In genomic region chr2:10239561-10239967, GRCh38 we compare ENCODE assay signal across 16 cellular contexts.
DNase-seq lines count a peak whose midpoint lies in the region; ATAC-seq, FAIRE-seq and TF ChIP-seq lines count a peak whose summit lies in the region.
"Had no signal": no experiment of that assay in that cellular context is flagged by ENCODE, and none has a peak within 500 bp of the region (broad histone marks: within the 10 kb centered on the region; RNA-seq: fewer than 3 reads in every experiment).

No MANE protein-coding gene starts in this region.

- TF ChIP-seq EP300 in GM12878 (IDR thresholded peaks at IDR 0.05; ENCODE audit: borderline replicate concordance in 1 of 2, control insufficient read depth in 1 of 2, low read depth in 2 of 2, low read length in 2 of 2) = no peak
- no peak for TF ChIP-seq EP300 in stomach (IDR thresholded peaks at IDR 0.05)

- intact Hi-C loops in IMR-90 (cut with micrococcal nuclease) = no loop called here
- intact Hi-C loops in GM12878 (cut with micrococcal nuclease; ENCODE audit: unreplicated experiment) = no loop called here
- intact Hi-C loops in stomach (cut with DNase I; ENCODE audit: low total_unique reads) = no loop called here

- no peak for FAIRE-seq in GM12878 (lab: Jason Lieb, UNC)
- FAIRE-seq in small intestine (lab: Jason Lieb, UNC) = no peak
- FAIRE-seq: kidney had no signal

- H3K4me2 ChIP-seq in IMR-90 (ENCODE audit: low read depth, low read length) (no peak overlapping the region), GM12878 (ENCODE audit: control insufficient read depth, insufficient read depth) (no peak overlapping the region), osteoblast (ENCODE audit: insufficient read depth, low read length) (no peak overlapping the region)

- H3K9me1 ChIP-seq in IMR-90 (ENCODE audit: insufficient read depth, low read length) = no peaks in the 10 kb centered on the region

- H3K9ac ChIP-seq in IMR-90 (ENCODE audit: low read depth, low read length) = no peak overlapping the region
- H3K9ac ChIP-seq in GM12878 (ENCODE audit: control insufficient read depth, insufficient read depth, low read length) = no peak overlapping the region

- H4K5ac ChIP-seq in IMR-90 (ENCODE audit: low read depth, low read length) = no peak overlapping the region

- H4K8ac ChIP-seq in IMR-90 (ENCODE audit: low read depth in 2 of 2, low read length in 2 of 2) = no peak overlapping the region

- no peak for ATAC-seq in IMR-90 (ENCODE audit: low read depth)
- ATAC-seq in GM12878 = peak; percentile 74
- ATAC-seq: gastroesophageal sphincter had no signal

- no peak overlapping the region for H2BK20ac ChIP-seq in IMR-90 (ENCODE audit: low read depth, low read length)

- H3K18ac ChIP-seq in IMR-90 (ENCODE audit: low read depth, low read length) = no peak overlapping the region

- CTCF ChIA-PET in IMR-90 (lab: Yijun Ruan, JAX) (interaction anchor here (1.2 kb wide), 1 partner anchor 167 kb away, joined by 3 read pairs; no protein-coding TSS in a partner anchor), GM12878 (lab: Yijun Ruan, JAX) (no interaction called here)

- SMC1A ChIA-PET in GM12878 (lab: Charles Lee; ENCODE audit: uncharacterized antibody, unreplicated experiment) = no interaction called here

- TF ChIP-seq CTCF in IMR-90 (conservative IDR thresholded peaks at IDR 0.05; ENCODE audit: low read depth, low read length) = 0 out of 2 replicates have a peak, but pooled peaks have one; percentile 5
- TF ChIP-seq CTCF in GM12878 (IDR thresholded peaks at IDR 0.05 in 2 of 3, conservative IDR thresholded peaks at IDR 0.05 in 1 of 3; ENCODE audit: control insufficient read depth in 2 of 3, extremely low read depth in 1 of 3, insufficient read depth in 1 of 3, low read depth in 3 of 3, low read length in 3 of 3) = 0 out of 6 replicates have a peak, but pooled peaks of 1 of the 3 experiments have one; percentile 4
- TF ChIP-seq CTCF in osteoblast (IDR thresholded peaks at IDR 0.05; ENCODE audit: extremely low read depth, low read depth, low read length) = peak; percentile 17
- no peak for TF ChIP-seq CTCF in stomach (IDR thresholded peaks at IDR 0.05)

- H2AK5ac ChIP-seq in IMR-90 (ENCODE audit: low read depth, low read length) = no peak overlapping the region

- H2BK15ac ChIP-seq in IMR-90 (ENCODE audit: low read depth, low read length) = no peak overlapping the region

- no peak overlapping the region for H2AK9ac ChIP-seq in IMR-90 (replicated peaks; ENCODE audit: low read depth, low read length, poor library complexity)

- RAD21 ChIA-PET in GM12878 (lab: Charles Lee; ENCODE audit: unreplicated experiment) = interaction anchor here (1.2 kb wide), 1 partner anchor 169 kb away, joined by 3 read pairs; no protein-coding TSS in a partner anchor

- H3K79me1 ChIP-seq in IMR-90 (ENCODE audit: low read depth in 1 of 2, low read length in 2 of 2) = no peaks in the 10 kb centered on the region

- no peak overlapping the region for H3K27ac ChIP-seq in IMR-90 (ENCODE audit: insufficient read depth, low read length)
- no peak overlapping the region for H3K27ac ChIP-seq in GM12878 (ENCODE audit: control insufficient read depth, insufficient read depth)
- H3K27ac ChIP-seq in osteoblast (ENCODE audit: low read depth, low read length) = no peak overlapping the region
- no peak overlapping the region for H3K27ac ChIP-seq in small intestine (ENCODE audit: low read depth in 1 of 2, low read length in 1 of 2)
- no peak overlapping the region for H3K27ac ChIP-seq in stomach
- H3K27ac ChIP-seq: gastroesophageal sphincter, skin epidermis had no signal

- H3K56ac ChIP-seq in IMR-90 (ENCODE audit: extremely low read depth, insufficient read depth, low read length) = no peak overlapping the region

- in situ Hi-C loops in IMR-90 (cut with MboI; ENCODE audit: low sequenced_read_pairs) (no loop called here), GM12878 (cut with MboI) (no loop called here)

- H3K4me1 ChIP-seq in IMR-90 (ENCODE audit: control insufficient read depth, insufficient read depth, low read length) = no peaks in the 10 kb centered on the region
- no peaks in the 10 kb centered on the region for H3K4me1 ChIP-seq in GM12878 (ENCODE audit: control insufficient read depth, insufficient read depth, low read length)
- H3K4me1 ChIP-seq in osteoblast (ENCODE audit: insufficient read depth, low read length) = peaks cover 7% of the 10 kb centered on the region
- no peaks in the 10 kb centered on the region for H3K4me1 ChIP-seq in small intestine (ENCODE audit: control insufficient read depth in 2 of 2, insufficient read depth in 1 of 2, low read depth in 1 of 2, low read length in 1 of 2)
- peaks cover 0 to 16% (median 9%) of the 10 kb centered on the region in 4 donors for H3K4me1 ChIP-seq in stomach
- H3K4me1 ChIP-seq: gastroesophageal sphincter had no signal

- H3K36me3 ChIP-seq in IMR-90 (ENCODE audit: control insufficient read depth, insufficient read depth, low read length) (no peaks in the 10 kb centered on the region), GM12878 (ENCODE audit: control insufficient read depth in 2 of 2, insufficient read depth in 2 of 2, low read length in 1 of 2) (no peaks in the 10 kb centered on the region), osteoblast (ENCODE audit: insufficient read depth, low read length) (no peaks in the 10 kb centered on the region), small intestine (ENCODE audit: control insufficient read depth in 2 of 2, insufficient read depth in 2 of 2, low read length in 2 of 2) (no peaks in the 10 kb centered on the region), stomach (no peaks in the 10 kb centered on the region)
- H3K36me3 ChIP-seq: gastroesophageal sphincter had no signal

- dilution Hi-C loops in IMR-90 (cut with HindIII; ENCODE audit: low sequenced_read_pairs, unreplicated experiment) = no loop called here

- H3K4me3 ChIP-seq in IMR-90 (ENCODE audit: insufficient read depth, low read depth, low read length) (no peak overlapping the region), GM12878 (no peak overlapping the region), osteoblast (ENCODE audit: insufficient read depth, low read length) (no peak overlapping the region), small intestine (ENCODE audit: low read depth in 1 of 2, low read length in 2 of 2) (no peak overlapping the region), stomach (no peak overlapping the region)
- H3K4me3 ChIP-seq: gastroesophageal sphincter, skin epidermis had no signal

- no peak overlapping the region for H2BK120ac ChIP-seq in IMR-90 (ENCODE audit: low read depth, low read length)

- peaks cover 30% of the 10 kb centered on the region for H3K27me3 ChIP-seq in IMR-90 (ENCODE audit: control insufficient read depth, insufficient read depth, low read length)
- no peaks in the 10 kb centered on the region; a peak in 1 of 4 replicates for H3K27me3 ChIP-seq in GM12878 (replicated peaks in 1 of 2; ENCODE audit: control insufficient read depth in 2 of 2, insufficient read depth in 2 of 2, low read length in 1 of 2)
- H3K27me3 ChIP-seq in osteoblast (ENCODE audit: insufficient read depth, low read length) = peaks cover 5% of the 10 kb centered on the region
- H3K27me3 ChIP-seq in small intestine (ENCODE audit: control insufficient read depth in 2 of 2, insufficient read depth in 2 of 2, low read length in 2 of 2) = no peaks in the 10 kb centered on the region
- no peaks in the 10 kb centered on the region for H3K27me3 ChIP-seq in stomach

- H3K79me2 ChIP-seq in GM12878 (ENCODE audit: control insufficient read depth, insufficient read depth, low read length) (no peaks in the 10 kb centered on the region), osteoblast (ENCODE audit: insufficient read depth, low read length) (no peaks in the 10 kb centered on the region)

- H2AFZ ChIP-seq in IMR-90 (replicated peaks; ENCODE audit: low read length, poor library complexity) = peak overlapping the region; percentile 32
- H2AFZ ChIP-seq in GM12878 (ENCODE audit: control insufficient read depth, low read depth, low read length) = no peak overlapping the region
- no peak overlapping the region for H2AFZ ChIP-seq in osteoblast (ENCODE audit: low read length)

- DNase-seq in ELF-1 (ENCODE audit: low read depth, low spot score) (peak; percentile 47), IMR-90 (no peak), GM12878 (ENCODE audit: low read depth, low spot score) (no peak), osteoblast (ENCODE audit: insufficient read length, low spot score, missing footprints) (peak; percentile 72), ecto neural progenitor cell (ENCODE audit: low spot score) (no peak), NCI-H2171 treated with DMSO at 0.1 percent for 48 hours (lab: John Stamatoyannopoulos, UW) (no peak), small intestine (no peak), stomach (no peak)
- DNase-seq: activated B cell treated with CpG ODN at 0.5 μM for 24 hours; activated T-cell treated with anti-CD3 and anti-CD28 coated beads, Interleukin-2, amount 50 U/mL, for 1 hour; amygdala; effector CD8-positive, alpha-beta T cell; kidney; naive B cell had no signal

- H3K9me3 ChIP-seq in IMR-90 (ENCODE audit: control insufficient read depth, insufficient read depth, low read length) (no peaks in the 10 kb centered on the region), GM12878 (replicated peaks; ENCODE audit: control insufficient read depth, insufficient read depth, low read length) (no peaks in the 10 kb centered on the region), osteoblast (ENCODE audit: low read depth, low read length) (no peaks in the 10 kb centered on the region), small intestine (ENCODE audit: control insufficient read depth, low read depth) (no peaks in the 10 kb centered on the region), stomach (no peaks in the 10 kb centered on the region)
- H3K9me3 ChIP-seq: gastroesophageal sphincter had no signal

- H3K14ac ChIP-seq in IMR-90 (replicated peaks; ENCODE audit: low read depth, low read length) = no peak overlapping the region

- H3K23ac ChIP-seq in IMR-90 (ENCODE audit: low read depth, low read length) = no peak overlapping the region

- no CpG with 5 or more reads among the region's 14 CpGs for WGBS in IMR-90 (ENCODE audit: extremely low coverage in 2 of 2, insufficient read length in 1 of 2), 2 experiments
- WGBS in GM12878 (ENCODE audit: insufficient coverage, insufficient replicate concordance, low lambda C conversion rate, missing lambda C conversion rate) = 50% methylated on average over 14 of the region's 14 CpGs
- 84 to 94% (median 88%) methylated on average over 14 of the region's 14 CpGs for whole genome bisulfite sequencing in small intestine, 3 donors
- WGBS in stomach, 5 donors = 86 to 93% (median 89%) methylated on average over 10 to 14 of the region's 14 CpGs

- H3K4ac ChIP-seq in IMR-90 (ENCODE audit: low read depth, low read length) = no peak overlapping the region

- H4K91ac ChIP-seq in IMR-90 (ENCODE audit: insufficient read depth, low read depth, low read length) = no peak overlapping the region

- no TSS peak for BruUV-seq in IMR-90 (replicated peaks; lab: Mats Ljungman, UMichigan)
- BruUV-seq in GM12878 (replicated peaks; lab: Mats Ljungman, UMichigan) = no TSS peak

- H4K20me1 ChIP-seq in IMR-90 (ENCODE audit: insufficient read depth, low read length) = no peaks in the 10 kb centered on the region
- no peaks in the 10 kb centered on the region for H4K20me1 ChIP-seq in GM12878 (ENCODE audit: control insufficient read depth, insufficient read depth)
- H4K20me1 ChIP-seq in osteoblast (ENCODE audit: insufficient read depth, low read length) = no peaks in the 10 kb centered on the region

- TF ChIP-seq POLR2A in IMR-90 (IDR thresholded peaks at IDR 0.05; ENCODE audit: low read depth, low read length) (no peak), GM12878 (IDR thresholded peaks at IDR 0.05; ENCODE audit: low read depth, low read length) (no peak), stomach (IDR thresholded peaks at IDR 0.05) (no peak)

- no peak for TF ChIP-seq RAD21 in IMR-90 (IDR thresholded peaks at IDR 0.05; ENCODE audit: low read length)
- TF ChIP-seq RAD21 in GM12878 (IDR thresholded peaks at IDR 0.05; ENCODE audit: insufficient read depth, low read depth, low read length) = no peak

- POLR2A ChIA-PET in IMR-90 (lab: Charles Lee; ENCODE audit: unreplicated experiment) (no interaction called here), GM12878 (lab: Charles Lee) (no interaction called here)

- H2BK5ac ChIP-seq in IMR-90 (ENCODE audit: low read depth, low read length, poor library complexity, severe bottlenecking) = no peak overlapping the region

Comparison
In these comparisons a context has a peak if more than half of its experiments do, and no peak if none do; other contexts are left out.
1. DNase-seq: peak in ELF-1 (single experiment) and osteoblast (single experiment); none in IMR-90 (single experiment), GM12878 (single experiment), ecto neural progenitor cell (single experiment), NCI-H2171 treated with DMSO at 0.1 percent for 48 hours (single experiment), small intestine (single experiment) and stomach (single experiment).
2. CTCF ChIP-seq: peak in IMR-90 (single experiment) and osteoblast (single experiment); none in stomach (0 of 7).